Comparison of ENCODE assay signal across 1 cellular context in the genomic region with DNA sequence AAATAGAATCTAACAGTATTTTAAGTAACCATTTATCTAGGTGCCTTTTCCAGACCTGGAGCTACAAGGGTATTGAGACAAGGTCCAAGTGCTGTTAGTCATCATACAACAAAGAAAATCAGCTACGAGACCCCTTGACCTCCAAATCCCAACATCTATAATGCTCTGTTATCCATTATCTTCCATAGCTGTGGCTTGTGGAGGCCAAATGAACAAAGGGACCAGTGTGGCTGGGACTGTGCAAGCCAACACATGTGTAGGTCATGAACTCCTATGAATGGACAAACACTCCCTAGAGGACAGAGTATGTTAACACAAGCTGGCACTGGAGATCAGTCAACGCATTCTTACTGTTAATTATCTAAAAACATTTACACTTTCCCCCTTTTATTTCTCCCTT.
TF ChIP-seq lines count a peak whose summit lies in the region.

No MANE protein-coding gene starts in this region.

TF ChIP-seq in HepG2, 621 proteins besides CTCF, POLR2A, EP300 and RAD21 (continued from another document and continues in another):
- TF ChIP-seq ZNF256 (CRISPR knock-in tag; conservative IDR thresholded peaks at IDR 0.05), result no peak
- TF ChIP-seq ZNF337 (CRISPR knock-in tag; IDR thresholded peaks at IDR 0.05; ENCODE audit: borderline replicate concordance, low read depth), result no peak
- no peak for TF ChIP-seq ZNF773 (CRISPR knock-in tag; IDR thresholded peaks at IDR 0.05; ENCODE audit: borderline replicate concordance)
- no peak for TF ChIP-seq DPF2 (CRISPR knock-in tag; IDR thresholded peaks at IDR 0.05; ENCODE audit: borderline replicate concordance, low read depth)
- TF ChIP-seq ZMYM4 (CRISPR knock-in tag; IDR thresholded peaks at IDR 0.05), result peak; percentile 74
- TF ChIP-seq SNAPC4 (CRISPR knock-in tag; IDR thresholded peaks at IDR 0.05), result no peak
- TF ChIP-seq ZNF20 (CRISPR knock-in tag; IDR thresholded peaks at IDR 0.05), result no peak
- no peak for TF ChIP-seq HNRNPL (IDR thresholded peaks at IDR 0.05; ENCODE audit: low read depth, low read length)
- TF ChIP-seq, protein P1, sequence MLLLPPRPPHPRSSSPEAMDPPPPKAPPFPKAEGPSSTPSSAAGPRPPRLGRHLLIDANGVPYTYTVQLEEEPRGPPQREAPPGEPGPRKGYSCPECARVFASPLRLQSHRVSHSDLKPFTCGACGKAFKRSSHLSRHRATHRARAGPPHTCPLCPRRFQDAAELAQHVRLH (CRISPR knock-in tag; IDR thresholded peaks at IDR 0.05; ENCODE audit: borderline replicate concordance, low read depth), result no peak
- no peak for TF ChIP-seq ZNF574 (CRISPR knock-in tag; IDR thresholded peaks at IDR 0.05)
- TF ChIP-seq CHD4 (IDR thresholded peaks at IDR 0.05; ENCODE audit: borderline replicate concordance, low read length), result no peak
- TF ChIP-seq POLR2G (IDR thresholded peaks at IDR 0.05; ENCODE audit: low read depth, low read length), result no peak
- TF ChIP-seq GMEB2 (CRISPR knock-in tag; IDR thresholded peaks at IDR 0.05; ENCODE audit: low read depth), result no peak
- 0 out of 4 replicates have a peak, but pooled peaks of 1 of the 2 experiments have one; percentile 37 for TF ChIP-seq NR2F1 (CRISPR knock-in tag; IDR thresholded peaks at IDR 0.05)
- TF ChIP-seq HNRNPK (IDR thresholded peaks at IDR 0.05; ENCODE audit: low read depth, low read length, poor library complexity, severe bottlenecking), result no peak
- TF ChIP-seq GLI4 (CRISPR knock-in tag; IDR thresholded peaks at IDR 0.05; ENCODE audit: borderline replicate concordance), result no peak
- TF ChIP-seq ZNF710 (CRISPR knock-in tag; IDR thresholded peaks at IDR 0.05; ENCODE audit: borderline replicate concordance), result no peak
- no peak for TF ChIP-seq THRA (CRISPR knock-in tag; IDR thresholded peaks at IDR 0.05; ENCODE audit: borderline replicate concordance)
- TF ChIP-seq USF2 (IDR thresholded peaks at IDR 0.05; ENCODE audit: low read depth, low read length), result no peak
- TF ChIP-seq USF2 (CRISPR knock-in tag; IDR thresholded peaks at IDR 0.05; ENCODE audit: borderline replicate concordance), result no peak
- TF ChIP-seq ZNF124 (CRISPR knock-in tag; IDR thresholded peaks at IDR 0.05), result no peak
- no peak for TF ChIP-seq SNAPC5 (CRISPR knock-in tag; IDR thresholded peaks at IDR 0.05; ENCODE audit: borderline replicate concordance)
- TF ChIP-seq, protein P2, sequence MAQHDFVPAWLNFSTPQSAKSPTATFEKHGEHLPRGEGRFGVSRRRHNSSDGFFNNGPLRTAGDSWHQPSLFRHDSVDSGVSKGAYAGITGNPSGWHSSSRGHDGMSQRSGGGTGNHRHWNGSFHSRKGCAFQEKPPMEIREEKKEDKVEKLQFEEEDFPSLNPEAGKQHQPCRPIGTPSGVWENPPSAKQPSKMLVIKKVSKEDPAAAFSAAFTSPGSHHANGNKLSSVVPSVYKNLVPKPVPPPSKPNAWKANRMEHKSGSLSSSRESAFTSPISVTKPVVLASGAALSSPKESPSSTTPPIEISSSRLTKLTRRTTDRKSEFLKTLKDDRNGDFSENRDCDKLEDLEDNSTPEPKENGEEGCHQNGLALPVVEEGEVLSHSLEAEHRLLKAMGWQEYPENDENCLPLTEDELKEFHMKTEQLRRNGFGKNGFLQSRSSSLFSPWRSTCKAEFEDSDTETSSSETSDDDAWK (CRISPR knock-in tag; IDR thresholded peaks at IDR 0.05), result no peak
- TF ChIP-seq, protein P3, sequence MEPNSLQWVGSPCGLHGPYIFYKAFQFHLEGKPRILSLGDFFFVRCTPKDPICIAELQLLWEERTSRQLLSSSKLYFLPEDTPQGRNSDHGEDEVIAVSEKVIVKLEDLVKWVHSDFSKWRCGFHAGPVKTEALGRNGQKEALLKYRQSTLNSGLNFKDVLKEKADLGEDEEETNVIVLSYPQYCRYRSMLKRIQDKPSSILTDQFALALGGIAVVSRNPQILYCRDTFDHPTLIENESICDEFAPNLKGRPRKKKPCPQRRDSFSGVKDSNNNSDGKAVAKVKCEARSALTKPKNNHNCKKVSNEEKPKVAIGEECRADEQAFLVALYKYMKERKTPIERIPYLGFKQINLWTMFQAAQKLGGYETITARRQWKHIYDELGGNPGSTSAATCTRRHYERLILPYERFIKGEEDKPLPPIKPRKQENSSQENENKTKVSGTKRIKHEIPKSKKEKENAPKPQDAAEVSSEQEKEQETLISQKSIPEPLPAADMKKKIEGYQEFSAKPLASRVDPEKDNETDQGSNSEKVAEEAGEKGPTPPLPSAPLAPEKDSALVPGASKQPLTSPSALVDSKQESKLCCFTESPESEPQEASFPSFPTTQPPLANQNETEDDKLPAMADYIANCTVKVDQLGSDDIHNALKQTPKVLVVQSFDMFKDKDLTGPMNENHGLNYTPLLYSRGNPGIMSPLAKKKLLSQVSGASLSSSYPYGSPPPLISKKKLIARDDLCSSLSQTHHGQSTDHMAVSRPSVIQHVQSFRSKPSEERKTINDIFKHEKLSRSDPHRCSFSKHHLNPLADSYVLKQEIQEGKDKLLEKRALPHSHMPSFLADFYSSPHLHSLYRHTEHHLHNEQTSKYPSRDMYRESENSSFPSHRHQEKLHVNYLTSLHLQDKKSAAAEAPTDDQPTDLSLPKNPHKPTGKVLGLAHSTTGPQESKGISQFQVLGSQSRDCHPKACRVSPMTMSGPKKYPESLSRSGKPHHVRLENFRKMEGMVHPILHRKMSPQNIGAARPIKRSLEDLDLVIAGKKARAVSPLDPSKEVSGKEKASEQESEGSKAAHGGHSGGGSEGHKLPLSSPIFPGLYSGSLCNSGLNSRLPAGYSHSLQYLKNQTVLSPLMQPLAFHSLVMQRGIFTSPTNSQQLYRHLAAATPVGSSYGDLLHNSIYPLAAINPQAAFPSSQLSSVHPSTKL (CRISPR knock-in tag; IDR thresholded peaks at IDR 0.05), result peak; percentile 44; the same call in 1 of the 2 replicates
- TF ChIP-seq ZNF766 (CRISPR knock-in tag; IDR thresholded peaks at IDR 0.05; ENCODE audit: borderline replicate concordance), result no peak
- 0 out of 2 replicates have a peak, but pooled peaks have one; percentile 16 for TF ChIP-seq ISL2 (CRISPR knock-in tag; IDR thresholded peaks at IDR 0.05)
- TF ChIP-seq AGO2 (optimal IDR thresholded peaks at IDR 0.05; ENCODE audit: low read depth, low read length), result no peak
- peak; percentile 68; the same call in 1 of the 2 replicates for TF ChIP-seq TBX2 (CRISPR knock-in tag; IDR thresholded peaks at IDR 0.05; ENCODE audit: borderline replicate concordance)
- no peak for TF ChIP-seq ZNF660 (CRISPR knock-in tag; IDR thresholded peaks at IDR 0.05; ENCODE audit: borderline replicate concordance, low read depth)
